16 cellular contexts compared by ENCODE assay signal in the genomic region with DNA sequence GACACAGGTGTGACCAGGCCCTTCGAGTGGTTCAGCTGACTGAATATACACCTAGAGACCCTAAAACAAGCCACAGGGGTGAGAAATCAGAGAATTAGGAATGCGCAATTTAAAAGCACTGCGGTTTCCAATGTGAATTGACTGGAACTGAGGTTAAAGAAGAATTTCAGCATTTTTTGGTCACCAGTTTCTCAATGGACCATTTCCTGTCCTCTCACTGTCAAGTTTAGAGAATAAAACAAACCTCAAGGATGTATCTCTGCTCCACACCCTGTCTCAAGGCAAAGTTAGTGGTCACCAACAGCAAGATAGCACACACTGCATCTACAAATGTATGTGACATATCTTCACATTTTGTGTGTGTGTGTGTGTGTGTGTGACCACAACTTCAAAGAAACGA.
DNase-seq lines count a peak whose midpoint lies in the region; ATAC-seq and TF ChIP-seq lines count a peak whose summit lies in the region.
"Had no signal": no experiment of that assay in that cellular context is flagged by ENCODE, and none has a peak within 500 bp of the region (broad histone marks: within the 10 kb centered on the region; RNA-seq: fewer than 3 reads in every experiment).

No MANE protein-coding gene starts in this region.

- DNase-seq in CD14-positive monocyte (ENCODE audit: low spot score) (no peak), IMR-90 (no peak), OCI-M1 (lab: John Stamatoyannopoulos, UW) (peak; percentile 26), memory B cell (ENCODE audit: low spot score in 2 of 2) (no peak), NCI-H510A treated with DMSO at 0.1 percent for 48 hours (lab: John Stamatoyannopoulos, UW) (no peak), putamen (ENCODE audit: low spot score) (no peak), NCI-H510A (lab: John Stamatoyannopoulos, UW) (no peak), vagina (ENCODE audit: extremely low spot score in 2 of 2) (no peak)
- DNase-seq: caudate nucleus, GDM1, NCI-H1092 treated with DMSO at 0.1 percent for 48 hours, right cardiac atrium had no signal

- H3K27ac ChIP-seq in IMR-90 (ENCODE audit: insufficient read depth, low read length) (no peak overlapping the region), vagina (no peak overlapping the region)

- in situ Hi-C loops in IMR-90 (cut with MboI; ENCODE audit: low sequenced_read_pairs): no loop called here

- H3K4ac ChIP-seq in IMR-90 (ENCODE audit: low read depth, low read length): 0 out of 2 replicates have a peak overlapping the region, but pooled peaks have one; percentile 36

- no peak overlapping the region for H3K4me2 ChIP-seq in IMR-90 (ENCODE audit: low read depth, low read length)

- H4K20me1 ChIP-seq in IMR-90 (ENCODE audit: insufficient read depth, low read length): no peaks in the 10 kb centered on the region

- ATAC-seq in IMR-90 (ENCODE audit: low read depth): no peak
- no peak for ATAC-seq in memory B cell (ENCODE audit: low read depth)
- ATAC-seq: esophagus mucosa, Right ventricle myocardium inferior had no signal

- no peak for TF ChIP-seq RAD21 in IMR-90 (IDR thresholded peaks at IDR 0.05; ENCODE audit: low read length)

- TF ChIP-seq POLR2A in IMR-90 (IDR thresholded peaks at IDR 0.05; ENCODE audit: low read depth, low read length) (no peak), vagina (IDR thresholded peaks at IDR 0.05) (no peak)

- H4K5ac ChIP-seq in IMR-90 (ENCODE audit: low read depth, low read length): no peak overlapping the region

- H3K9ac ChIP-seq in IMR-90 (ENCODE audit: low read depth, low read length): no peak overlapping the region

- peak overlapping the region; percentile 18; the same call in 1 of the 2 replicates for H4K91ac ChIP-seq in IMR-90 (ENCODE audit: insufficient read depth, low read depth, low read length)

- dilution Hi-C loops in IMR-90 (cut with HindIII; ENCODE audit: low sequenced_read_pairs, unreplicated experiment): no loop called here

- H2AFZ ChIP-seq in IMR-90 (replicated peaks; ENCODE audit: low read length, poor library complexity): no peak overlapping the region

- peaks cover 2% of the 10 kb centered on the region for H3K4me1 ChIP-seq in IMR-90 (ENCODE audit: control insufficient read depth, insufficient read depth, low read length)
- H3K4me1 ChIP-seq in vagina: peaks cover 24% of the 10 kb centered on the region

- no peaks in the 10 kb centered on the region for H3K36me3 ChIP-seq in IMR-90 (ENCODE audit: control insufficient read depth, insufficient read depth, low read length)
- H3K36me3 ChIP-seq in vagina: no peaks in the 10 kb centered on the region

- H3K23ac ChIP-seq in IMR-90 (ENCODE audit: low read depth, low read length): no peak overlapping the region

- H3K4me1 Mint-ChIP-seq in CD14-positive monocyte (peaks cover 87% of the 10 kb centered on the region), memory B cell (peaks cover 49% of the 10 kb centered on the region)

- H2AK5ac ChIP-seq in IMR-90 (ENCODE audit: low read depth, low read length): peak overlapping the region; percentile 70

- peak overlapping the region; percentile 69 for H2BK20ac ChIP-seq in IMR-90 (ENCODE audit: low read depth, low read length)

- H3K18ac ChIP-seq in IMR-90 (ENCODE audit: low read depth, low read length): no peak overlapping the region

- H2BK15ac ChIP-seq in IMR-90 (ENCODE audit: low read depth, low read length): peak overlapping the region; percentile 87; the same call in 2 of the 3 replicates

- POLR2A ChIA-PET in IMR-90 (lab: Charles Lee; ENCODE audit: unreplicated experiment): no interaction called here

- peak overlapping the region in 1 of 2 experiments; percentile 55; a peak in 1 of 4 replicates for H4K8ac ChIP-seq in IMR-90 (ENCODE audit: low read depth in 2 of 2, low read length in 2 of 2)

- peak overlapping the region; percentile 47; the same call in 1 of the 2 replicates for H2BK120ac ChIP-seq in IMR-90 (ENCODE audit: low read depth, low read length)

- peaks cover 0 to 5% (median 1%) of the 10 kb centered on the region in 3 donors for H3K27me3 Mint-ChIP-seq in CD14-positive monocyte (ENCODE audit: low read depth in 3 of 3)
- H3K27me3 Mint-ChIP-seq in memory B cell: no peaks in the 10 kb centered on the region
- H3K27me3 Mint-ChIP-seq: IgD-negative memory B cell; stimulated activated naive CD8-positive, alpha-beta T cell treated with anti-CD3 and anti-CD28 coated beads, Interleukin-15, Interleukin-2, amounts not matched to agents 100 ng/mL and 50 ng/mL, for 24 hours had no signal

- WGBS in IMR-90 (ENCODE audit: extremely low coverage in 2 of 2, insufficient read length in 1 of 2), 2 experiments: no CpG with 5 or more reads among the region's 4 CpGs

- no peak overlapping the region for H3K56ac ChIP-seq in IMR-90 (ENCODE audit: extremely low read depth, insufficient read depth, low read length)

- no TSS peak for BruUV-seq in IMR-90 (replicated peaks; lab: Mats Ljungman, UMichigan)

- CTCF ChIA-PET in IMR-90 (lab: Yijun Ruan, JAX): no interaction called here

- no peak overlapping the region for H3K4me3 ChIP-seq in IMR-90 (ENCODE audit: insufficient read depth, low read depth, low read length)
- no peak overlapping the region for H3K4me3 ChIP-seq in vagina

- no peak for TF ChIP-seq CTCF in CD14-positive monocyte (IDR thresholded peaks at IDR 0.05)
- no peak for TF ChIP-seq CTCF in IMR-90 (conservative IDR thresholded peaks at IDR 0.05; ENCODE audit: low read depth, low read length)
- no peak for TF ChIP-seq CTCF in vagina (IDR thresholded peaks at IDR 0.05)

- peaks cover 0 to 7% (median under 1%) of the 10 kb centered on the region in 7 donors for H3K9me3 Mint-ChIP-seq in CD14-positive monocyte
- peaks cover 13% of the 10 kb centered on the region for H3K9me3 Mint-ChIP-seq in memory B cell

- peak overlapping the region; percentile 55 for H3K14ac ChIP-seq in IMR-90 (replicated peaks; ENCODE audit: low read depth, low read length)

- no peaks in the 10 kb centered on the region for H3K27me3 ChIP-seq in IMR-90 (ENCODE audit: control insufficient read depth, insufficient read depth, low read length)
- no peaks in the 10 kb centered on the region for H3K27me3 ChIP-seq in vagina

- H3K9me3 ChIP-seq in IMR-90 (ENCODE audit: control insufficient read depth, insufficient read depth, low read length): no peaks in the 10 kb centered on the region; the same call in 1 of the 2 replicates
- no peaks in the 10 kb centered on the region for H3K9me3 ChIP-seq in vagina

- no peak overlapping the region for H2BK5ac ChIP-seq in IMR-90 (ENCODE audit: low read depth, low read length, poor library complexity, severe bottlenecking)

- intact Hi-C loops in CD14-positive monocyte (cut with micrococcal nuclease) (loop anchor here in 1 of 2 donors (5.0 kb wide), 4 partner anchors 66 to 259 kb away; partner anchors contain the start of gene MAP3K1), IMR-90 (cut with micrococcal nuclease) (no loop called here), vagina (cut with DNase I) (no loop called here)

- peaks cover 3% of the 10 kb centered on the region; the same call in 1 of the 2 replicates for H3K9me1 ChIP-seq in IMR-90 (ENCODE audit: insufficient read depth, low read length)

- H3K36me3 Mint-ChIP-seq in CD14-positive monocyte (peaks cover 3 to 13% of the 10 kb centered on the region in 2 donors), memory B cell (peaks cover 14% of the 10 kb centered on the region)

- H3K27ac Mint-ChIP-seq in CD14-positive monocyte: peak overlapping the region; percentile 95 to 98 (median 97)
- peak overlapping the region; percentile 99 for H3K27ac Mint-ChIP-seq in memory B cell
- H3K27ac Mint-ChIP-seq: stimulated activated naive CD8-positive, alpha-beta T cell treated with anti-CD3 and anti-CD28 coated beads, Interleukin-15, Interleukin-2, amounts not matched to agents 100 ng/mL and 50 ng/mL, for 24 hours had no signal

- H2AK9ac ChIP-seq in IMR-90 (replicated peaks; ENCODE audit: low read depth, low read length, poor library complexity): no peak overlapping the region

- peak overlapping the region in 1 of 2 donors; percentile 70 for H3K4me3 Mint-ChIP-seq in CD14-positive monocyte
- H3K4me3 Mint-ChIP-seq in memory B cell: no peak overlapping the region
- H3K4me3 Mint-ChIP-seq: stimulated activated naive CD8-positive, alpha-beta T cell treated with anti-CD3 and anti-CD28 coated beads, Interleukin-15, Interleukin-2, amounts not matched to agents 100 ng/mL and 50 ng/mL, for 24 hours had no signal

- H3K79me1 ChIP-seq in IMR-90 (ENCODE audit: low read depth in 1 of 2, low read length in 2 of 2): no peaks in the 10 kb centered on the region

TF ChIP-seq in IMR-90, 13 proteins besides CTCF, POLR2A, EP300 and RAD21:
- no peak for TF ChIP-seq RCOR1 (IDR thresholded peaks at IDR 0.05; ENCODE audit: insufficient replicate concordance, low read length)
- no peak for TF ChIP-seq MAFK (IDR thresholded peaks at IDR 0.05; ENCODE audit: low read depth, low read length)
- TF ChIP-seq, protein P1, sequence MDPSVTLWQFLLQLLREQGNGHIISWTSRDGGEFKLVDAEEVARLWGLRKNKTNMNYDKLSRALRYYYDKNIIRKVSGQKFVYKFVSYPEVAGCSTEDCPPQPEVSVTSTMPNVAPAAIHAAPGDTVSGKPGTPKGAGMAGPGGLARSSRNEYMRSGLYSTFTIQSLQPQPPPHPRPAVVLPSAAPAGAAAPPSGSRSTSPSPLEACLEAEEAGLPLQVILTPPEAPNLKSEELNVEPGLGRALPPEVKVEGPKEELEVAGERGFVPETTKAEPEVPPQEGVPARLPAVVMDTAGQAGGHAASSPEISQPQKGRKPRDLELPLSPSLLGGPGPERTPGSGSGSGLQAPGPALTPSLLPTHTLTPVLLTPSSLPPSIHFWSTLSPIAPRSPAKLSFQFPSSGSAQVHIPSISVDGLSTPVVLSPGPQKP (IDR thresholded peaks at IDR 0.05; ENCODE audit: borderline replicate concordance, low read depth, low read length): no peak
- no peak for TF ChIP-seq NFE2L2 (IDR thresholded peaks at IDR 0.05; ENCODE audit: low read depth, low read length)
TF ChIP-seq in IMR-90: peak in this region for 0.
